8 cellular contexts compared by ENCODE assay signal in genomic region chr10:51892313-51892712, GRCh38.
"Had no signal": no experiment of that assay in that cellular context is flagged by ENCODE, and none has a peak within 500 bp of the region (broad histone marks: within the 10 kb centered on the region; RNA-seq: fewer than 3 reads in every experiment).

No MANE protein-coding gene starts in this region.

- H3K9me3 Mint-ChIP-seq: IgD-negative memory B cell had no signal

- H3K27me3 Mint-ChIP-seq: IgD-negative memory B cell had no signal

- H3K36me3 Mint-ChIP-seq: IgD-negative memory B cell had no signal

- DNase-seq: GM23248, GOT3, H7, KBM-7 had no signal

- H3K9ac ChIP-seq: GM23248, KMS-11 had no signal

- H3K27ac ChIP-seq: GM23248, KMS-11 had no signal

- H3K4me2 ChIP-seq: KMS-11 had no signal

- H3K36me3 ChIP-seq: HAP-1 had no signal

- H3K4me3 Mint-ChIP-seq: IgD-negative memory B cell had no signal

- ATAC-seq: HCT116 had no signal

- H3K4me1 Mint-ChIP-seq: IgD-negative memory B cell had no signal

- H2AFZ ChIP-seq: GM23248 had no signal

- H3K27ac Mint-ChIP-seq: IgD-negative memory B cell had no signal

- H3K9me3 ChIP-seq: HAP-1 had no signal

- H3K4me3 ChIP-seq: GM23248, HAP-1 had no signal

- H3K4me1 ChIP-seq: HAP-1 had no signal
